Comparison of ENCODE assay signal across 11 cellular contexts in the genomic region with DNA sequence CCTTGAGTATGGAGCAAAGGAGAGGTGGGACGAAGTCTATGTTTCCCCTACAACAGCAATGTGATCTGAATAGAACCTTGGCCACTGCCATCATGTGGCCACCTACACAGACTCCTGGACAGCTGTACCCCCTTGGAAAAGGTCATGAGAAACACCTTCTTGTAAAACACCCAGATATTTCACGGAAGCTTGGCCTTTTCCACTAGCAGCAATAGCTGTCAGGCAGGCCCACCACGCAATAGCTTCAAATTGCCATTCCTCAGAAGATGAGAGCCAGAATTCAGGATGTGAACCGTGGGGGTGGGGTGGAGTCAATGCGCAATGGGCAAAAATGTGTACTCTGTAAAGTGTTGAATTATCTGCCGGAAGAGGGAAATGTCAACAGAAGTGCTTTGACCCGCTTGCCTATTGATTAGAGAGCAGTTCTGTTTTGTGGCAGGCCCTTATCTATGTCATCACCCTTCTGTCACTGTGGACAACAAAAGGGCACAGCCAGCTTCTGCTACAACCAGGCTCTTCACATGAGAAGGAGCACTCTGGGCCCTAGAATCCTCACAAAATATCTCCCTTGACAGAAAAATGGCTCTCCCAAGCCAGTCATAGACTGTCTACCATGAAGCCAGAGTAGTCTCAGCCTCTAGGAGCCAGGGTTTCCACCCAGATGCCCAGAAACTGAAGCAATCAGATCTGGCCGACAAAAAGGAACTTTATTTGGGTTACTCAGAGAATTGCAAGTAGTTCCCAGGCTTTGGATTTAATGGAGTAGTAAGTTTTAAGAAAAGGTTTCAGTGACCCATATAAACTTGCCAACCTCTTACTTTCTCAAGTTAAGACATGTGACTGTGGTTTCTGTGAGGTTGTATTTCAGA. TPM values are rescaled to one million over a fixed set of nuclear protein-coding genes. Genes with fewer than 3 reads are reported as not detected.
A peak's percentile ranks its signal among the peaks of the same experiment; 100 is the strongest.
DNase-seq lines count a peak whose midpoint lies in the region; ATAC-seq and TF ChIP-seq lines count a peak whose summit lies in the region.
"Had no signal": no experiment of that assay in that cellular context is flagged by ENCODE, and none has a peak within 500 bp of the region (broad histone marks: within the 10 kb centered on the region; RNA-seq: fewer than 3 reads in every experiment).

No MANE protein-coding gene starts in this region.

- ATAC-seq in lower lobe of right lung = peak; percentile 54 to 70
- ATAC-seq in HG02938 (IDR thresholded peaks at IDR 0.05; ENCODE audit: unreplicated experiment) = no peak
- ATAC-seq in GM21737 (IDR thresholded peaks at IDR 0.05; ENCODE audit: unreplicated experiment) = no peak

- H3K4me1 Mint-ChIP-seq in dendritic cell treated with granulocyte-macrophage colony-stimulating factor and Interleukin-4, amounts not matched to agents 40 ng/mL and 50 ng/mL, for 4 days (ENCODE audit: low read depth) = peaks cover 23% of the 10 kb centered on the region
- H3K4me1 Mint-ChIP-seq in type B pancreatic cell (ENCODE audit: unreplicated experiment) = peaks cover 37% of the 10 kb centered on the region

- H3K36me3 ChIP-seq in lower lobe of right lung = peaks cover 3% of the 10 kb centered on the region

- no peaks in the 10 kb centered on the region for H3K27me3 Mint-ChIP-seq in dendritic cell treated with granulocyte-macrophage colony-stimulating factor and Interleukin-4, amounts not matched to agents 40 ng/mL and 50 ng/mL, for 4 days
- no peaks in the 10 kb centered on the region for H3K27me3 Mint-ChIP-seq in type B pancreatic cell

- H3K9me3 Mint-ChIP-seq in dendritic cell treated with granulocyte-macrophage colony-stimulating factor and Interleukin-4, amounts not matched to agents 40 ng/mL and 50 ng/mL, for 4 days = no peaks in the 10 kb centered on the region
- no peaks in the 10 kb centered on the region for H3K9me3 Mint-ChIP-seq in type B pancreatic cell

- intact Hi-C loops in dendritic cell treated with granulocyte-macrophage colony-stimulating factor and Interleukin-4, amounts not matched to agents 40 ng/mL and 50 ng/mL, for 4 days (cut with micrococcal nuclease) = no loop called here
- intact Hi-C loops in lower lobe of right lung (cut with DNase I) = no loop called here

- peaks cover 44% of the 10 kb centered on the region for H3K4me1 ChIP-seq in lower lobe of right lung

- H3K4me3 ChIP-seq in lower lobe of right lung = no peak overlapping the region

- H3K27ac Mint-ChIP-seq in dendritic cell treated with granulocyte-macrophage colony-stimulating factor and Interleukin-4, amounts not matched to agents 40 ng/mL and 50 ng/mL, for 4 days = peak overlapping the region; percentile 21
- peak overlapping the region; percentile 75 for H3K27ac Mint-ChIP-seq in type B pancreatic cell

- peaks cover 10% of the 10 kb centered on the region for H3K36me3 Mint-ChIP-seq in dendritic cell treated with granulocyte-macrophage colony-stimulating factor and Interleukin-4, amounts not matched to agents 40 ng/mL and 50 ng/mL, for 4 days (ENCODE audit: low read depth)
- peaks cover 4% of the 10 kb centered on the region for H3K36me3 Mint-ChIP-seq in type B pancreatic cell

- H3K27ac ChIP-seq in lower lobe of right lung = peak overlapping the region; percentile 56
- H3K27ac ChIP-seq: 22Rv1 had no signal

- no peak for TF ChIP-seq CTCF in lower lobe of right lung (IDR thresholded peaks at IDR 0.05)
- TF ChIP-seq CTCF in type B pancreatic cell (conservative IDR thresholded peaks at IDR 0.05) = no peak

- no peaks in the 10 kb centered on the region for H3K9me3 ChIP-seq in lower lobe of right lung

- no peak overlapping the region for H3K4me3 Mint-ChIP-seq in dendritic cell treated with granulocyte-macrophage colony-stimulating factor and Interleukin-4, amounts not matched to agents 40 ng/mL and 50 ng/mL, for 4 days
- H3K4me3 Mint-ChIP-seq in type B pancreatic cell = no peak overlapping the region

- DNase-seq in DMS 273 (lab: John Stamatoyannopoulos, UW; ENCODE audit: unreplicated experiment) (peak; percentile 18), DMS 273 treated with DMSO at 0.1 percent for 48 hours (lab: John Stamatoyannopoulos, UW) (no peak), lower lobe of right lung (no peak), type B pancreatic cell (ENCODE audit: extremely low spot score, unreplicated experiment) (no peak), 8988T (no peak)
- DNase-seq: effector CD8-positive, alpha-beta T cell; NCI-H446 treated with DMSO at 0.1 percent for 48 hours had no signal

- no peaks in the 10 kb centered on the region for H3K27me3 ChIP-seq in lower lobe of right lung (ENCODE audit: low read depth)

RNA-seq across cellular contexts. Expression of a gene that starts 9.5 kb away (rescaled TPM):
- total RNA-seq in lower lobe of right lung = 23.4 TPM
- total RNA-seq in type B pancreatic cell (ENCODE audit: low replicate concordance) = 17.2 and 21.6 TPM in 2 replicates

RNA-seq across cellular contexts. Expression of a gene that starts 33.3 kb away (rescaled TPM):
- 24.3 TPM for total RNA-seq in lower lobe of right lung
- 28.8 and 46.6 TPM in 2 replicates for total RNA-seq in type B pancreatic cell (ENCODE audit: low replicate concordance)

RNA-seq across cellular contexts. Expression of a gene that starts 55.3 kb away (rescaled TPM):
- total RNA-seq in lower lobe of right lung (50.5 TPM), type B pancreatic cell (ENCODE audit: low replicate concordance) (15.2 and 21.8 TPM in 2 replicates)

Comparison
In these comparisons a context has a peak if more than half of its experiments do, and no peak if none do; other contexts are left out.
1. ATAC-seq: peak in lower lobe of right lung (2 of 2); none in HG02938 (single experiment) and GM21737 (single experiment).